ENCODE assay signal across 8 cellular contexts in the genomic region with DNA sequence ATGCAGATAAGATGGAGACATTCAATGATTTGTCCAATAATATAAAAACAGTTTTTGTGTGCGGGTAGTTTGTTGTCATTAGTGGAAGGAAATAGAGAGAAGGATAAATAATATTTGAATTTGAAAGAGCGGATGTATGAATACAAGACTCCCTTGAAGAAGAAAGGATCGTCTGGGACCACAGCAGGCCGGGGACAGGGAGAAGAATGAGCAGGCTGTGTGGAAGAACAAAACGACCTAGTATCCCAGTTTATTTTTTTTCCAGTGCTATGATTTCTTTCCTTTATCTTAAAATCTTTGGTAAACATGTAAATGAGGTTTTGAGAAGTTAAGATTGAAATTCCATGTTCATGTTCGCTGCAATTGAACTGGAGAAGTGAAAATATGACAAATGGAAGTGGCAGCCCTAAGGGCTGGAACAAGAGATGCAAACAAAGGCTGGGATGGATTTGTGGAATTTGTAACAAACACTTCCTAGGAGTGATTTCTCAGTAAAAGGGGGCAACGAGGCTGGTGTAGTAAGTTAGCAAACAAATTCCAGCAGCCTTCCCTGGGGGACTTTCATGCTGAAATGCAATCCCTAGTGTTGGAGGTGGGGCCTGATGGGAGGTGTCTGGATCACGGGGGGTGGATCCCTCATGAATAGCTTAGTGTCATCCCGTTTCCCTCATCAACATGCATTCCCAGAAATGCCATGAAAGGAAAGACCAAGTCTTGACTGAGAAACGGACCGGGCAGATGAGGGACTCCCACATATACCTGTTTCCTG. TPM values are rescaled to one million over a fixed set of nuclear protein-coding genes. Genes with fewer than 3 reads are reported as not detected.
DNase-seq lines count a peak whose midpoint lies in the region; ATAC-seq and TF ChIP-seq lines count a peak whose summit lies in the region.

No MANE protein-coding gene starts in this region.

- H3K79me1 ChIP-seq in H9 (ENCODE audit: insufficient read depth, low read depth, low read length, poor library complexity, severe bottlenecking), result no peaks in the 10 kb centered on the region

- POLR2A ChIA-PET in activated CD4-positive, alpha-beta T cell treated with anti-CD3 and anti-CD28 coated beads, Interleukin-2, amount 10 ng/mL, durations not matched to agents 7 days and 5 days (lab: Charles Lee), result no interaction called here
- POLR2A ChIA-PET in CD4-positive, alpha-beta T cell (lab: Charles Lee), result no interaction called here

- DNase-seq in H9 (peak; percentile 94), anterior cingulate cortex (lab: John Stamatoyannopoulos, UW) (peak in 55 of 58 donors; percentile 5 to 89 (median 67)), right atrium auricular region (ENCODE audit: low spot score) (peak; percentile 94), posterior vena cava (ENCODE audit: low spot score) (peak; percentile 91), GF-D8 (lab: John Stamatoyannopoulos, UW) (no peak), KBM-7 (no peak)
- no peak for DNase-seq in activated CD4-positive, alpha-beta T cell treated with anti-CD3 and anti-CD28 coated beads, Interleukin-2, amount 10 ng/mL, durations not matched to agents 7 days and 5 days
- no peak for DNase-seq in CD4-positive, alpha-beta T cell

- in situ Hi-C loops in KBM-7 (cut with MboI; ENCODE audit: low pct_unique_long_range_greater_than_20kb, low sequenced_read_pairs), result loop anchor here (25.0 kb wide), 1 partner anchor 212 kb away; the partner anchor contains the start of gene OR6N2

- H3K36me3 Mint-ChIP-seq in H9 (ENCODE audit: insufficient read depth in 1 of 3, low read depth in 3 of 3), result no peaks in the 10 kb centered on the region
- H3K36me3 Mint-ChIP-seq in activated CD4-positive, alpha-beta T cell treated with anti-CD3 and anti-CD28 coated beads, Interleukin-2, amount 10 ng/mL, durations not matched to agents 7 days and 5 days (ENCODE audit: low read depth), result peaks cover 8% of the 10 kb centered on the region
- peaks cover 3% of the 10 kb centered on the region for H3K36me3 Mint-ChIP-seq in CD4-positive, alpha-beta T cell (ENCODE audit: low read depth)

- no peaks in the 10 kb centered on the region for H4K20me1 ChIP-seq in H9 (ENCODE audit: control insufficient read depth, insufficient read depth, insufficient read length)

- intact Hi-C loops in posterior vena cava (cut with DNase I), result no loop called here
- intact Hi-C loops in CD4-positive, alpha-beta T cell (cut with DNase I, micrococcal nuclease), result loop anchor here (2.0 to 10.0 kb wide), 10 partner anchors 67 to 1035 kb away; partner anchors contain the start of genes KIRREL1 (in 2 of the 2) and PYHIN1 (in 1 of the 2)

- ATAC-seq in CD4-positive, alpha-beta T cell (ENCODE audit: poor library complexity), result no peak

- H3K79me2 ChIP-seq in H9 (ENCODE audit: insufficient read depth, low read length), result no peaks in the 10 kb centered on the region

- no peak overlapping the region for H2BK120ac ChIP-seq in H9 (ENCODE audit: low read depth, low read length, poor library complexity, severe bottlenecking)

- no peak overlapping the region for H3K56ac ChIP-seq in H9 (ENCODE audit: insufficient read length, low read depth, low read length)

- H3K27ac ChIP-seq in H9 (ENCODE audit: insufficient read length, low read depth, low read length) (peak overlapping the region; percentile 41), right atrium auricular region (peak overlapping the region; percentile 86 to 87)
- H3K27ac ChIP-seq in CD4-positive, alpha-beta T cell (ENCODE audit: low read depth, low read length), result no peak overlapping the region

- H3K4me2 ChIP-seq in H9 (ENCODE audit: insufficient read depth, insufficient read length, low read length), result peak overlapping the region; percentile 93

- H3K4me3 ChIP-seq in right atrium auricular region, result peak overlapping the region; percentile 40 to 50

- CTCF ChIA-PET in activated CD4-positive, alpha-beta T cell treated with anti-CD3 and anti-CD28 coated beads, Interleukin-2, amount 10 ng/mL, durations not matched to agents 7 days and 5 days (lab: Charles Lee), result interaction anchor here (1.3 kb wide), 1 partner anchor 206 kb away, joined by 5 read pairs; no protein-coding TSS in a partner anchor
- CTCF ChIA-PET in CD4-positive, alpha-beta T cell (lab: Charles Lee), result interaction anchor here (1.4 kb wide), 1 partner anchor 28 kb away, joined by 5 read pairs; no protein-coding TSS in a partner anchor

- peak overlapping the region; percentile 2 for H3K9ac ChIP-seq in H9 (ENCODE audit: extremely low read depth, insufficient read length, low read length)

- no peak overlapping the region for H3K14ac ChIP-seq in H9 (ENCODE audit: insufficient read depth, low read length)

- TF ChIP-seq CTCF in H9 (conservative IDR thresholded peaks at IDR 0.05), result no peak
- TF ChIP-seq CTCF in right atrium auricular region (IDR thresholded peaks at IDR 0.05), result peak in 1 of 2 donors; percentile 10
- TF ChIP-seq CTCF in CD4-positive, alpha-beta T cell (IDR thresholded peaks at IDR 0.05), result no peak

- peak overlapping the region; percentile 71 to 79 for H3K4me3 Mint-ChIP-seq in H9
- no peak overlapping the region for H3K4me3 Mint-ChIP-seq in activated CD4-positive, alpha-beta T cell treated with anti-CD3 and anti-CD28 coated beads, Interleukin-2, amount 10 ng/mL, durations not matched to agents 7 days and 5 days
- H3K4me3 Mint-ChIP-seq in CD4-positive, alpha-beta T cell, result no peak overlapping the region

- H3K27me3 ChIP-seq in H9 (ENCODE audit: insufficient read depth, low read length), result no peaks in the 10 kb centered on the region
- H3K27me3 ChIP-seq in right atrium auricular region, result no peaks in the 10 kb centered on the region
- H3K27me3 ChIP-seq in CD4-positive, alpha-beta T cell (ENCODE audit: control insufficient read depth, insufficient read depth, low read length), result no peaks in the 10 kb centered on the region

- H3K4me1 ChIP-seq in H9 (ENCODE audit: insufficient read depth, low read length) (no peaks in the 10 kb centered on the region; the same call in 1 of the 2 replicates), right atrium auricular region (peaks cover 0 to 20% of the 10 kb centered on the region in 2 donors)

- 100% methylated on average over 2 of the region's 11 CpGs for WGBS in H9 (ENCODE audit: extremely low coverage, insufficient read length, low lambda C conversion rate)

- H3K9me3 ChIP-seq in H9 (ENCODE audit: control insufficient read depth, low read depth, low read length), result no peaks in the 10 kb centered on the region
- H3K9me3 ChIP-seq in right atrium auricular region, result no peaks in the 10 kb centered on the region
- H3K9me3 ChIP-seq in CD4-positive, alpha-beta T cell (ENCODE audit: control insufficient read depth, low read length), result no peaks in the 10 kb centered on the region

- no peak overlapping the region for H3K23ac ChIP-seq in H9 (ENCODE audit: insufficient read length, low read depth, low read length)

- peaks cover 7% of the 10 kb centered on the region for H3K23me2 ChIP-seq in H9 (ENCODE audit: insufficient read length, low read depth, low read length, poor library complexity, severe bottlenecking)

- H3T11ph ChIP-seq in H9 (ENCODE audit: low read length), result no peak overlapping the region

- H4K5ac ChIP-seq in H9 (ENCODE audit: insufficient read length, low read depth, low read length), result no peak overlapping the region

- peak overlapping the region; percentile 14 for H2AFZ ChIP-seq in H9 (ENCODE audit: low read length)

- H3K27me3 Mint-ChIP-seq in H9 (ENCODE audit: low read depth), result peaks cover 6% of the 10 kb centered on the region
- no peaks in the 10 kb centered on the region for H3K27me3 Mint-ChIP-seq in activated CD4-positive, alpha-beta T cell treated with anti-CD3 and anti-CD28 coated beads, Interleukin-2, amount 10 ng/mL, durations not matched to agents 7 days and 5 days
- no peaks in the 10 kb centered on the region for H3K27me3 Mint-ChIP-seq in CD4-positive, alpha-beta T cell

- peaks cover 26 to 31% of the 10 kb centered on the region in 2 experiments for H3K4me1 Mint-ChIP-seq in H9
- H3K4me1 Mint-ChIP-seq in activated CD4-positive, alpha-beta T cell treated with anti-CD3 and anti-CD28 coated beads, Interleukin-2, amount 10 ng/mL, durations not matched to agents 7 days and 5 days, result peaks cover 31% of the 10 kb centered on the region
- H3K4me1 Mint-ChIP-seq in CD4-positive, alpha-beta T cell (ENCODE audit: low read depth), result peaks cover 32% of the 10 kb centered on the region

- peak overlapping the region; percentile 93 to 97 (median 96) for H3K27ac Mint-ChIP-seq in H9
- H3K27ac Mint-ChIP-seq in activated CD4-positive, alpha-beta T cell treated with anti-CD3 and anti-CD28 coated beads, Interleukin-2, amount 10 ng/mL, durations not matched to agents 7 days and 5 days, result no peak overlapping the region
- no peak overlapping the region for H3K27ac Mint-ChIP-seq in CD4-positive, alpha-beta T cell

- no peak overlapping the region for H4K91ac ChIP-seq in H9 (ENCODE audit: insufficient read length, low read depth, low read length)

- H3K9me3 Mint-ChIP-seq in H9, result no peaks in the 10 kb centered on the region
- H3K9me3 Mint-ChIP-seq in activated CD4-positive, alpha-beta T cell treated with anti-CD3 and anti-CD28 coated beads, Interleukin-2, amount 10 ng/mL, durations not matched to agents 7 days and 5 days, result peaks cover 8% of the 10 kb centered on the region
- H3K9me3 Mint-ChIP-seq in CD4-positive, alpha-beta T cell, result peaks cover 2% of the 10 kb centered on the region

- H3K4ac ChIP-seq in H9 (ENCODE audit: low read depth, low read length), result no peak overlapping the region

- no peak overlapping the region for H4K8ac ChIP-seq in H9 (replicated peaks; ENCODE audit: insufficient read length, low read depth, low read length)

- no peaks in the 10 kb centered on the region for H3K36me3 ChIP-seq in right atrium auricular region

- no peak overlapping the region for H2BK5ac ChIP-seq in H9 (ENCODE audit: insufficient read length, low read length)

- no peak overlapping the region for H2AK5ac ChIP-seq in H9 (ENCODE audit: insufficient read length, low read length)

- no peak overlapping the region for H2BK12ac ChIP-seq in H9 (ENCODE audit: insufficient read length, low read depth, low read length)

- no peak overlapping the region for H2BK15ac ChIP-seq in H9 (ENCODE audit: low read depth, low read length)

- H2BK20ac ChIP-seq in H9 (ENCODE audit: low read depth, low read length, poor library complexity, severe bottlenecking), result no peak overlapping the region

- no peak overlapping the region for H3K18ac ChIP-seq in H9 (ENCODE audit: insufficient read length, low read depth, low read length)

RNA-seq across cellular contexts. Expression of gene IFI16, which starts 10.2 kb away (rescaled TPM):
- total RNA-seq in H9 (2021), result 2.9 and 3.4 TPM in 2 replicates
- 10 to 100 TPM; 31.1 to 41.2 TPM for total RNA-seq in right atrium auricular region
- total RNA-seq in posterior vena cava, result 10 to 100 TPM; 99.0 to 99.6 TPM
- total RNA-seq in activated CD4-positive, alpha-beta T cell treated with anti-CD3 and anti-CD28 coated beads, Interleukin-2, amount 10 ng/mL, durations not matched to agents 7 days and 5 days, result 100 to 1,000 TPM; 300 to 342 TPM
- total RNA-seq in CD4-positive, alpha-beta T cell, result 10 to 100 TPM; 36.9 to 37.6 TPM

Comparison
In these comparisons a context has a peak if more than half of its experiments do, and no peak if none do; other contexts are left out.
1. DNase-seq: peak in H9 (single experiment), anterior cingulate cortex (55 of 58), right atrium auricular region (single experiment) and posterior vena cava (single experiment); none in GF-D8 (single experiment), activated CD4-positive, alpha-beta T cell treated with anti-CD3 and anti-CD28 coated beads, Interleukin-2, amount 10 ng/mL, durations not matched to agents 7 days and 5 days (single experiment), CD4-positive, alpha-beta T cell (0 of 10) and KBM-7 (single experiment).
2. H3K27ac Mint-ChIP-seq: peak in H9 (3 of 3); none in activated CD4-positive, alpha-beta T cell treated with anti-CD3 and anti-CD28 coated beads, Interleukin-2, amount 10 ng/mL, durations not matched to agents 7 days and 5 days (single experiment) and CD4-positive, alpha-beta T cell (single experiment).
3. H3K4me3 Mint-ChIP-seq: peak in H9 (2 of 2); none in activated CD4-positive, alpha-beta T cell treated with anti-CD3 and anti-CD28 coated beads, Interleukin-2, amount 10 ng/mL, durations not matched to agents 7 days and 5 days (single experiment) and CD4-positive, alpha-beta T cell (single experiment).
4. intact Hi-C loops: an anchor here in CD4-positive, alpha-beta T cell (2.0 to 10.0 kb wide); none called in posterior vena cava.